9 cellular contexts compared by ENCODE assay signal in genomic region chr3:197458179-197458707, GRCh38.
DNase-seq lines count a peak whose midpoint lies in the region; ATAC-seq and TF ChIP-seq lines count a peak whose summit lies in the region.
"Had no signal": no experiment of that assay in that cellular context is flagged by ENCODE, and none has a peak within 500 bp of the region (broad histone marks: within the 10 kb centered on the region; RNA-seq: fewer than 3 reads in every experiment).

No MANE protein-coding gene starts in this region.

- H3K79me2 ChIP-seq in DND-41 (ENCODE audit: insufficient read depth, low read length): no peaks in the 10 kb centered on the region

- DNase-seq in DND-41: peak; percentile 48
- DNase-seq in neural crest cell (ENCODE audit: low read depth, low spot score): no peak
- no peak for DNase-seq in NOMO-1 treated with DMSO at 0.1 percent for 48 hours (lab: John Stamatoyannopoulos, UW; ENCODE audit: unreplicated experiment)
- no peak for DNase-seq in HUDEP-2 (lab: John Stamatoyannopoulos, UW; ENCODE audit: unreplicated experiment in 76 of 76)

- ATAC-seq in DND-41 (ENCODE audit: insufficient read depth, low read depth): peak; percentile 62
- ATAC-seq in HG03521 (IDR thresholded peaks at IDR 0.05; ENCODE audit: unreplicated experiment): peak; percentile 61
- no peak for ATAC-seq in stimulated activated memory B cell treated with anti-CD40 and anti-IgM and Interleukin-4, amounts not matched to agents 10 μg/mL and 1 μg/mL and 100 μg/mL, for 72 hours
- ATAC-seq in GM18858 (IDR thresholded peaks at IDR 0.05; ENCODE audit: unreplicated experiment): no peak

- TF ChIP-seq CTCF in DND-41 (IDR thresholded peaks at IDR 0.05; ENCODE audit: borderline replicate concordance, extremely low read depth, low read length, poor library complexity, severe bottlenecking): peak; percentile 69
- TF ChIP-seq CTCF in neural crest cell (conservative IDR thresholded peaks at IDR 0.05): peak; percentile 49

- no peaks in the 10 kb centered on the region for H4K20me1 ChIP-seq in DND-41 (ENCODE audit: insufficient read depth, low read length)

- H3K4me3 ChIP-seq in DND-41 (ENCODE audit: low read depth in 1 of 2, low read length in 2 of 2): no peak overlapping the region

- H2AFZ ChIP-seq in DND-41 (ENCODE audit: low read depth, low read length): no peak overlapping the region

- H3K4me1 Mint-ChIP-seq in activated naive CD8-positive, alpha-beta T cell (ENCODE audit: low read depth): peaks cover 21% of the 10 kb centered on the region
- H3K4me1 Mint-ChIP-seq in neural crest cell: peaks cover 22% of the 10 kb centered on the region
- peaks cover 26% of the 10 kb centered on the region for H3K4me1 Mint-ChIP-seq in stimulated activated memory B cell treated with anti-CD40 and anti-IgM and Interleukin-4, amounts not matched to agents 10 μg/mL and 1 μg/mL and 100 μg/mL, for 72 hours

- no peak overlapping the region for H3K27ac ChIP-seq in DND-41 (ENCODE audit: low read length)
- H3K27ac ChIP-seq: VCaP had no signal

- no peaks in the 10 kb centered on the region for H3K9me3 ChIP-seq in DND-41 (ENCODE audit: insufficient read depth, low read length, severe bottlenecking)

- no peak overlapping the region for H3K4me2 ChIP-seq in DND-41 (ENCODE audit: insufficient read depth, low read length)

- no peaks in the 10 kb centered on the region for H3K9me3 Mint-ChIP-seq in activated naive CD8-positive, alpha-beta T cell (ENCODE audit: low read depth)
- peaks cover 2% of the 10 kb centered on the region for H3K9me3 Mint-ChIP-seq in neural crest cell
- H3K9me3 Mint-ChIP-seq in stimulated activated memory B cell treated with anti-CD40 and anti-IgM and Interleukin-4, amounts not matched to agents 10 μg/mL and 1 μg/mL and 100 μg/mL, for 72 hours: no peaks in the 10 kb centered on the region

- H3K9ac ChIP-seq in DND-41 (ENCODE audit: low read depth, low read length): no peak overlapping the region

- peaks cover 26% of the 10 kb centered on the region for H3K27me3 ChIP-seq in DND-41 (ENCODE audit: insufficient read depth, low read length, poor library complexity)

- no peak overlapping the region for H3K27ac Mint-ChIP-seq in activated naive CD8-positive, alpha-beta T cell
- no peak overlapping the region for H3K27ac Mint-ChIP-seq in neural crest cell (ENCODE audit: unreplicated experiment)
- H3K27ac Mint-ChIP-seq in stimulated activated memory B cell treated with anti-CD40 and anti-IgM and Interleukin-4, amounts not matched to agents 10 μg/mL and 1 μg/mL and 100 μg/mL, for 72 hours: no peak overlapping the region

- H3K36me3 Mint-ChIP-seq in activated naive CD8-positive, alpha-beta T cell: no peaks in the 10 kb centered on the region
- no peaks in the 10 kb centered on the region for H3K36me3 Mint-ChIP-seq in neural crest cell (ENCODE audit: low read depth)
- H3K36me3 Mint-ChIP-seq in stimulated activated memory B cell treated with anti-CD40 and anti-IgM and Interleukin-4, amounts not matched to agents 10 μg/mL and 1 μg/mL and 100 μg/mL, for 72 hours: no peaks in the 10 kb centered on the region

- H3K27me3 Mint-ChIP-seq in activated naive CD8-positive, alpha-beta T cell: no peaks in the 10 kb centered on the region
- peaks cover 28% of the 10 kb centered on the region for H3K27me3 Mint-ChIP-seq in neural crest cell (ENCODE audit: low read depth)
- H3K27me3 Mint-ChIP-seq in stimulated activated memory B cell treated with anti-CD40 and anti-IgM and Interleukin-4, amounts not matched to agents 10 μg/mL and 1 μg/mL and 100 μg/mL, for 72 hours: peaks cover 41% of the 10 kb centered on the region

- peaks cover 8% of the 10 kb centered on the region for H3K4me1 ChIP-seq in DND-41 (ENCODE audit: insufficient read depth, low read length)

- H3K4me3 Mint-ChIP-seq in activated naive CD8-positive, alpha-beta T cell: peak overlapping the region; percentile 47
- peak overlapping the region; percentile 44 for H3K4me3 Mint-ChIP-seq in neural crest cell
- H3K4me3 Mint-ChIP-seq in stimulated activated memory B cell treated with anti-CD40 and anti-IgM and Interleukin-4, amounts not matched to agents 10 μg/mL and 1 μg/mL and 100 μg/mL, for 72 hours: no peak overlapping the region

- H3K36me3 ChIP-seq in DND-41 (ENCODE audit: insufficient read depth, low read length): no peaks in the 10 kb centered on the region

Comparison
In these comparisons a context has a peak if more than half of its experiments do, and no peak if none do; other contexts are left out.
1. ATAC-seq: peak in DND-41 (single experiment) and HG03521 (single experiment); none in stimulated activated memory B cell treated with anti-CD40 and anti-IgM and Interleukin-4, amounts not matched to agents 10 μg/mL and 1 μg/mL and 100 μg/mL, for 72 hours (single experiment) and GM18858 (single experiment).